ENCODE assay signal across 7 cellular contexts in the genomic region with DNA sequence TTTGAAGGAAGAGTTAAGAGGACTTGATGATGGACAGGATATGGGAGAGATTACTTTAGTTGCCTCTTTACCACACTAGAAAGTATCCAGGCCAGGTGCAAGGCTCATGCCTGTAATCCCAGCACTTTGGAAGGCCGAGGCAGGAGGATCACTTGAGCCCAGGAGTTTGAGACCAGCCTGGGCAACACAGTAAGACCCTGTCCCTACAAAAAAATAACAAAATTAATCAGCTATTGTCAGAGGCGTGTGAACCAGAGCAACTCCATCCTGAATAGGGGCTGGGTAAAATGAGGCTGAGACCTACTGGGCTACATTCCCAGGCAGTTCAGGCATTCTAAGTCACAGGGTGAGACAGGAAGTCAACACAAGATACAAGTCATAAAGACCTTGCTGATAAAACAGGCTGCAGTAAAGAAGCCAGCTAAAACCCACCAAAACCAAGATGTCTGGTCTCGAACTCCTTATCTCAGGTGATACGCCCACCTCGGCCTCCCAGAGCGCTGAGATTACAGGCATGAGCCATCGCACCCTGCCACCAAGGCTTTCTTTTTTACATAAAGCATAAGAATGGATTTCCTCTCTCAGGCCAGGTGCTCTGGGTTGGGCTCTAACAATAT. TPM values are rescaled to one million over a fixed set of nuclear protein-coding genes. Genes with fewer than 3 reads are reported as not detected.
DNase-seq lines count a peak whose midpoint lies in the region; ATAC-seq and TF ChIP-seq lines count a peak whose summit lies in the region.
"Not testable (repeated sequence)": the region's sequence is repeated elsewhere in the genome, so short reads cannot be mapped to it uniquely, and the experiment has no call there.

No MANE protein-coding gene starts in this region.

- H3K4me2 ChIP-seq in GM23338: peak overlapping the region; percentile 17

- intact Hi-C loops in naive thymus-derived CD4-positive, alpha-beta T cell (cut with micrococcal nuclease): not testable (repeated sequence)

- H3K9me3 ChIP-seq in endodermal cell (ENCODE audit: control insufficient read depth, low read length); naive thymus-derived CD4-positive, alpha-beta T cell (ENCODE audit: control insufficient read depth in 2 of 3, low read length in 3 of 3): not testable (repeated sequence)

- not testable (repeated sequence) for TF ChIP-seq CTCF in GM23338 (conservative IDR thresholded peaks at IDR 0.05; ENCODE audit: low read depth in 2 of 2); endodermal cell (conservative IDR thresholded peaks at IDR 0.05)

- not testable (repeated sequence) for H3K4me3 Mint-ChIP-seq in GM23338; T-helper 2 cell treated with Interferon-gamma antibody and Interleukin-4, amounts not matched to agents 5 μg/mL and 100 μg/mL, for 36 hours; endodermal cell
- peak overlapping the region; percentile 64 for H3K4me3 Mint-ChIP-seq in activated naive CD4-positive, alpha-beta T cell treated with anti-CD3 and anti-CD28 coated beads, Interleukin-2, amount 50 U/mL, for 24 hours
- H3K4me3 Mint-ChIP-seq in naive thymus-derived CD4-positive, alpha-beta T cell: peak overlapping the region in 8 of 10 donors; percentile 2 to 61 (median 18)

- H3K27ac ChIP-seq in GM23338 (ENCODE audit: low read depth): peak overlapping the region; percentile 18; the same call in 1 of the 2 replicates
- H3K27ac ChIP-seq in endodermal cell (ENCODE audit: low read depth, low read length); naive thymus-derived CD4-positive, alpha-beta T cell (ENCODE audit: low read depth, low read length): not testable (repeated sequence)

- H3K27ac Mint-ChIP-seq in GM23338 (0 out of 2 replicates have a peak overlapping the region, but pooled peaks have one; percentile 56), endodermal cell (peak overlapping the region; percentile 75)
- H3K27ac Mint-ChIP-seq in T-helper 2 cell treated with Interferon-gamma antibody and Interleukin-4, amounts not matched to agents 5 μg/mL and 100 μg/mL, for 36 hours: peak overlapping the region; percentile 15
- not testable (repeated sequence) for H3K27ac Mint-ChIP-seq in activated naive CD4-positive, alpha-beta T cell treated with anti-CD3 and anti-CD28 coated beads, Interleukin-2, amount 50 U/mL, for 24 hours
- H3K27ac Mint-ChIP-seq in naive thymus-derived CD4-positive, alpha-beta T cell: peak overlapping the region; percentile 8 to 86 (median 53)

- DNase-seq in GM23338 (ENCODE audit: low spot score): peak; percentile 25
- peak; percentile 47 for DNase-seq in T-helper 2 cell treated with Interferon-gamma antibody and Interleukin-4, amounts not matched to agents 5 μg/mL and 100 μg/mL, for 36 hours (ENCODE audit: low spot score)
- DNase-seq in activated CD8-positive, alpha-beta memory T cell treated with anti-CD3 and anti-CD28 coated beads, Interleukin-2, amount 50 U/mL, for 48 hours: peak; percentile 61
- DNase-seq in endodermal cell: peak; percentile 56
- not testable (repeated sequence) for DNase-seq in naive thymus-derived CD4-positive, alpha-beta T cell
- peak; percentile 8 to 9 for DNase-seq in stimulated activated CD4-positive, alpha-beta T cell treated with anti-CD3 and anti-CD28 coated beads, Interleukin-4, amount 100 ng/mL, for 48 hours (ENCODE audit: low read depth in 2 of 2)

- H3F3A ChIP-seq in GM23338 (replicated peaks; ENCODE audit: low read depth): not testable (repeated sequence)

- ATAC-seq in GM23338: peak; percentile 57
- not testable (repeated sequence) for ATAC-seq in naive thymus-derived CD4-positive, alpha-beta T cell

- not testable (repeated sequence) for H4K20me1 ChIP-seq in GM23338 (replicated peaks; ENCODE audit: insufficient read depth)

- H3K4me1 ChIP-seq in GM23338 (ENCODE audit: insufficient read depth): peaks cover 25% of the 10 kb centered on the region
- H3K4me1 ChIP-seq in endodermal cell (ENCODE audit: control insufficient read depth, insufficient read depth, low read length): not testable (repeated sequence)
- H3K4me1 ChIP-seq in naive thymus-derived CD4-positive, alpha-beta T cell (ENCODE audit: control insufficient read depth in 2 of 2, insufficient read depth in 2 of 2, low read length in 2 of 2): peaks cover 0 to 23% of the 10 kb centered on the region in 2 donors

- H2AFZ ChIP-seq in GM23338: not testable (repeated sequence)

- H3K4me3 ChIP-seq in GM23338: 0 out of 2 replicates have a peak overlapping the region, but pooled peaks have one; percentile 22
- not testable (repeated sequence) for H3K4me3 ChIP-seq in endodermal cell (ENCODE audit: low read length); naive thymus-derived CD4-positive, alpha-beta T cell (ENCODE audit: low read length)

- POLR2A ChIA-PET in naive thymus-derived CD4-positive, alpha-beta T cell (lab: Charles Lee): interaction anchor here (0.6 kb wide), 1 partner anchor 151 kb away, joined by 3 read pairs; no protein-coding TSS in a partner anchor

- not testable (repeated sequence) for H3K9ac ChIP-seq in endodermal cell (ENCODE audit: extremely low read depth, low read length, poor library complexity, severe bottlenecking)

- CTCF ChIA-PET in naive thymus-derived CD4-positive, alpha-beta T cell (lab: Charles Lee): not testable (repeated sequence)

- H3K9me3 Mint-ChIP-seq in GM23338; T-helper 2 cell treated with Interferon-gamma antibody and Interleukin-4, amounts not matched to agents 5 μg/mL and 100 μg/mL, for 36 hours; activated naive CD4-positive, alpha-beta T cell treated with anti-CD3 and anti-CD28 coated beads, Interleukin-2, amount 50 U/mL, for 24 hours; endodermal cell; naive thymus-derived CD4-positive, alpha-beta T cell: not testable (repeated sequence)

- not testable (repeated sequence) for H3K27me3 Mint-ChIP-seq in GM23338 (ENCODE audit: insufficient read depth, low read depth, poor library complexity); T-helper 2 cell treated with Interferon-gamma antibody and Interleukin-4, amounts not matched to agents 5 μg/mL and 100 μg/mL, for 36 hours (ENCODE audit: low read depth); activated naive CD4-positive, alpha-beta T cell treated with anti-CD3 and anti-CD28 coated beads, Interleukin-2, amount 50 U/mL, for 24 hours; endodermal cell (ENCODE audit: insufficient read depth); naive thymus-derived CD4-positive, alpha-beta T cell

- H3K36me3 ChIP-seq in GM23338 (ENCODE audit: insufficient read depth); endodermal cell (ENCODE audit: control insufficient read depth, insufficient read depth, low read length); naive thymus-derived CD4-positive, alpha-beta T cell (ENCODE audit: control insufficient read depth in 2 of 3, insufficient read depth in 3 of 3, low read length in 3 of 3): not testable (repeated sequence)

- H3K4me1 Mint-ChIP-seq in GM23338 (peaks cover 35% of the 10 kb centered on the region), endodermal cell (peaks cover 20% of the 10 kb centered on the region)
- peaks cover 28% of the 10 kb centered on the region for H3K4me1 Mint-ChIP-seq in T-helper 2 cell treated with Interferon-gamma antibody and Interleukin-4, amounts not matched to agents 5 μg/mL and 100 μg/mL, for 36 hours (ENCODE audit: low read depth)
- H3K4me1 Mint-ChIP-seq in activated naive CD4-positive, alpha-beta T cell treated with anti-CD3 and anti-CD28 coated beads, Interleukin-2, amount 50 U/mL, for 24 hours: peaks cover 62% of the 10 kb centered on the region
- peaks cover 27 to 76% (median 69%) of the 10 kb centered on the region in 7 donors for H3K4me1 Mint-ChIP-seq in naive thymus-derived CD4-positive, alpha-beta T cell

- H3K27me3 ChIP-seq in GM23338 (ENCODE audit: insufficient read depth); endodermal cell (ENCODE audit: control insufficient read depth, insufficient read depth, low read length, poor library complexity, severe bottlenecking); naive thymus-derived CD4-positive, alpha-beta T cell (ENCODE audit: control insufficient read depth in 2 of 2, insufficient read depth in 2 of 2, low read length in 2 of 2): not testable (repeated sequence)

- H3K79me2 ChIP-seq in GM23338 (replicated peaks; ENCODE audit: insufficient read depth): peaks cover 44% of the 10 kb centered on the region

- H3K9me2 ChIP-seq in GM23338 (ENCODE audit: insufficient read depth): not testable (repeated sequence)

- 64 to 85% methylated on average over 6 to 7 of the region's 7 CpGs for WGBS in endodermal cell (ENCODE audit: insufficient coverage in 1 of 2, insufficient read length in 1 of 2), 2 experiments

- H3K36me3 Mint-ChIP-seq in GM23338 (ENCODE audit: low read depth); T-helper 2 cell treated with Interferon-gamma antibody and Interleukin-4, amounts not matched to agents 5 μg/mL and 100 μg/mL, for 36 hours (ENCODE audit: low read depth); activated naive CD4-positive, alpha-beta T cell treated with anti-CD3 and anti-CD28 coated beads, Interleukin-2, amount 50 U/mL, for 24 hours; endodermal cell (ENCODE audit: low read depth); naive thymus-derived CD4-positive, alpha-beta T cell: not testable (repeated sequence)

RNA-seq across cellular contexts. Expression of a gene that starts 17.9 kb away (rescaled TPM):
- 37.2 and 38.1 TPM in 2 replicates for total RNA-seq in GM23338 (2014; rRNA removed; shearing (Covaris generic))
- 13.0 and 17.1 TPM in 2 replicates for polyA plus RNA-seq in GM23338 (2016; fragmentation: Nextera tagmentation; extraction: Ambion mirVana)
- 10 to 100 TPM; 49.0 to 62.0 TPM for total RNA-seq in endodermal cell
- polyA plus RNA-seq in endodermal cell (2013, experiment 1 of 2): 35.3 TPM
- polyA plus RNA-seq in endodermal cell (2013, experiment 2 of 2): 33.2 TPM
- 100 to 1,000 TPM; 120 to 181 (median 168) TPM for total RNA-seq in naive thymus-derived CD4-positive, alpha-beta T cell
- polyA plus RNA-seq in naive thymus-derived CD4-positive, alpha-beta T cell: 10 to 100 TPM; 40.1 to 91.7 TPM

RNA-seq across cellular contexts. Expression of a gene that starts 18.1 kb away (rescaled TPM):
- total RNA-seq in GM23338 (2014; rRNA removed; shearing (Covaris generic)): 8.2 and 10.2 TPM in 2 replicates
- polyA plus RNA-seq in GM23338 (2016; fragmentation: Nextera tagmentation; extraction: Ambion mirVana): 20.8 and 22.9 TPM in 2 replicates
- total RNA-seq in endodermal cell: 10 to 100 TPM; 16.5 to 21.8 TPM
- 17.1 TPM for polyA plus RNA-seq in endodermal cell (2013, experiment 1 of 2)
- 18.4 TPM for polyA plus RNA-seq in endodermal cell (2013, experiment 2 of 2)
- 10 to 100 TPM; 15.2 to 32.8 (median 25.4) TPM for total RNA-seq in naive thymus-derived CD4-positive, alpha-beta T cell
- 10 to 100 TPM; 15.9 to 22.8 TPM for polyA plus RNA-seq in naive thymus-derived CD4-positive, alpha-beta T cell
